ENCODE assay signal across 8 cellular contexts in the genomic region with DNA sequence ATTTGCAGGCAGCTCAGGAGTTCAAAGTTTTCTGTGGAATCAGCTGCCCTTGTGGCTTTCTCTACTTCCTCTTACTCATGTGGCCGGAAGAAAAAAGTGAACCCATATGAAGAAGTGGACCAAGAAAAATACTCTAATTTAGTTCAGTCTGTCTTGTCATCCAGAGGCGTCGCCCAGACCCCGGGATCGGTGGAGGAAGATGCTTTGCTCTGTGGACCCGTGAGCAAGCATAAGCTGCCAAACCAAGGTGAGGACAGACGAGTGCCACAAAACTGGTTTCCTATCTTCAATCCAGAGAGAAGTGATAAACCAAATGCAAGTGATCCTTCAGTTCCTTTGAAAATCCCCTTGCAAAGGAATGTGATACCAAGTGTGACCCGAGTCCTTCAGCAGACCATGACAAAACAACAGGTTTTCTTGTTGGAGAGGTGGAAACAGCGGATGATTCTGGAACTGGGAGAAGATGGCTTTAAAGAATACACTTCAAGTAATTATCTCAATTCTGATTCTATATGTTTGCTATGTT. TPM values are rescaled to one million over a fixed set of nuclear protein-coding genes. Genes with fewer than 3 reads are reported as not detected.
DNase-seq lines count a peak whose midpoint lies in the region; ATAC-seq and TF ChIP-seq lines count a peak whose summit lies in the region.

No MANE protein-coding gene starts in this region.

- TF ChIP-seq EP300 in transverse colon (IDR thresholded peaks at IDR 0.05; ENCODE audit: low read depth), result no peak

- POLR2A ChIA-PET in HEK293 (lab: Yijun Ruan, JAX), result interaction anchor here (0.9 to 2.1 kb wide), 3 partner anchors 11 to 400 kb away, joined by 3 to 14 read pairs (median 6); a partner anchor contains a TSS

- whole genome bisulfite sequencing in mesodermal cell (ENCODE audit: insufficient coverage in 2 of 2), 2 experiments, result 3 to 11% methylated on average over 7 of the region's 9 CpGs
- 4% methylated on average over 8 to 9 of the region's 9 CpGs for WGBS in transverse colon (ENCODE audit: low coverage in 1 of 2), 2 donors

- in situ Hi-C loops in transverse colon (cut with MboI; ENCODE audit: low pct_ligation_motif_present in 1 of 4, low pct_unique_long_range_greater_than_20kb in 1 of 4, low sequenced_read_pairs in 3 of 4), result no loop called here

- ATAC-seq in HG03571 (IDR thresholded peaks at IDR 0.05; ENCODE audit: unreplicated experiment) (no peak), GM21717 (IDR thresholded peaks at IDR 0.05; ENCODE audit: unreplicated experiment) (no peak)

- H3K9me3 ChIP-seq in HEK293 (ENCODE audit: control insufficient read depth, insufficient read depth, low read depth, low read length) (no peaks in the 10 kb centered on the region), mesodermal cell (ENCODE audit: control insufficient read depth, low read length) (no peaks in the 10 kb centered on the region), transverse colon (no peaks in the 10 kb centered on the region)

- DNase-seq in DMS53 (lab: John Stamatoyannopoulos, UW) (peak; percentile 51), T-helper 2 cell (peak in 3 of 5 experiments; percentile 5 to 81 (median 31)), transverse colon (peak; percentile 36)
- peak; percentile 5 for DNase-seq in effector CD4-positive, alpha-beta T cell

- TF ChIP-seq CTCF in HEK293 (tag by site-specific recombination; IDR thresholded peaks at IDR 0.05) (no peak), transverse colon (IDR thresholded peaks at IDR 0.05) (no peak)

- H3K27ac ChIP-seq in HEK293 (ENCODE audit: extremely low read depth, low read depth, low read length) (peak overlapping the region; percentile 97), mesodermal cell (ENCODE audit: low read depth, low read length, severe bottlenecking) (peak overlapping the region; percentile 99), transverse colon (peak overlapping the region; percentile 97 to 100 (median 99))

- peaks cover 0 to 52% of the 10 kb centered on the region in 2 experiments; a peak in 1 of 3 replicates for H3K36me3 ChIP-seq in HEK293 (ENCODE audit: control insufficient read depth in 2 of 2, insufficient read depth in 1 of 2, low read length in 2 of 2)
- H3K36me3 ChIP-seq in mesodermal cell (ENCODE audit: control insufficient read depth, insufficient read depth, low read length), result peaks cover 23% of the 10 kb centered on the region
- H3K36me3 ChIP-seq in transverse colon, result no peaks in the 10 kb centered on the region

- CTCF ChIA-PET in HEK293 (lab: Yijun Ruan, JAX), result no interaction called here

- peak; percentile 44 for TF ChIP-seq POLR2A in transverse colon (IDR thresholded peaks at IDR 0.05)

- H3K4me3 ChIP-seq in HEK293 (ENCODE audit: low read depth, low read length) (peak overlapping the region; percentile 89), mesodermal cell (ENCODE audit: extremely low read depth, insufficient read depth, low read length, poor library complexity, severe bottlenecking) (peak overlapping the region; percentile 92), transverse colon (peak overlapping the region; percentile 52 to 95 (median 90))

- H3K27me3 ChIP-seq in transverse colon, result no peaks in the 10 kb centered on the region

- intact Hi-C loops in transverse colon (cut with DNase I; ENCODE audit: low total_unique reads), result loop anchor here (5.0 kb wide), 1 partner anchor 172 kb away; no protein-coding TSS in a partner anchor

- H3K4me1 ChIP-seq in HEK293 (ENCODE audit: control insufficient read depth, insufficient read depth, low read length), result peaks cover 5% of the 10 kb centered on the region; the same call in 1 of the 2 replicates
- H3K4me1 ChIP-seq in mesodermal cell (ENCODE audit: control insufficient read depth, insufficient read depth, low read length, poor library complexity, severe bottlenecking), result peaks cover 6% of the 10 kb centered on the region
- H3K4me1 ChIP-seq in transverse colon, result peaks cover 21 to 56% (median 53%) of the 10 kb centered on the region in 4 donors

TF ChIP-seq in HEK293, 187 proteins besides CTCF, POLR2A, EP300 and RAD21:
- TF ChIP-seq ZNF510 (tag by site-specific recombination; IDR thresholded peaks at IDR 0.05; ENCODE audit: insufficient replicate concordance), result no peak
- no peak for TF ChIP-seq ZFP37 (tag by site-specific recombination; IDR thresholded peaks at IDR 0.05)
- TF ChIP-seq, protein P1, sequence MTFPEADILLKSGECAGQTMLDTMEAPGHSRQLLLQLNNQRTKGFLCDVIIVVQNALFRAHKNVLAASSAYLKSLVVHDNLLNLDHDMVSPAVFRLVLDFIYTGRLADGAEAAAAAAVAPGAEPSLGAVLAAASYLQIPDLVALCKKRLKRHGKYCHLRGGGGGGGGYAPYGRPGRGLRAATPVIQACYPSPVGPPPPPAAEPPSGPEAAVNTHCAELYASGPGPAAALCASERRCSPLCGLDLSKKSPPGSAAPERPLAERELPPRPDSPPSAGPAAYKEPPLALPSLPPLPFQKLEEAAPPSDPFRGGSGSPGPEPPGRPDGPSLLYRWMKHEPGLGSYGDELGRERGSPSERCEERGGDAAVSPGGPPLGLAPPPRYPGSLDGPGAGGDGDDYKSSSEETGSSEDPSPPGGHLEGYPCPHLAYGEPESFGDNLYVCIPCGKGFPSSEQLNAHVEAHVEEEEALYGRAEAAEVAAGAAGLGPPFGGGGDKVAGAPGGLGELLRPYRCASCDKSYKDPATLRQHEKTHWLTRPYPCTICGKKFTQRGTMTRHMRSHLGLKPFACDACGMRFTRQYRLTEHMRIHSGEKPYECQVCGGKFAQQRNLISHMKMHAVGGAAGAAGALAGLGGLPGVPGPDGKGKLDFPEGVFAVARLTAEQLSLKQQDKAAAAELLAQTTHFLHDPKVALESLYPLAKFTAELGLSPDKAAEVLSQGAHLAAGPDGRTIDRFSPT (tag by site-specific recombination; IDR thresholded peaks at IDR 0.05), result no peak
- TF ChIP-seq PRDM1 (tag by site-specific recombination; IDR thresholded peaks at IDR 0.05), result peak; percentile 54; the same call in 1 of the 2 replicates
- 0 out of 2 replicates have a peak, but pooled peaks have one; percentile 26 for TF ChIP-seq ZBTB20 (tag by site-specific recombination; IDR thresholded peaks at IDR 0.05)
- TF ChIP-seq ZBTB17 (tag by site-specific recombination; IDR thresholded peaks at IDR 0.05), result no peak

RNA-seq across cellular contexts. Expression of a gene that starts 1.1 kb away (rescaled TPM):
- polyA plus RNA-seq in mesodermal cell (2013, experiment 1 of 2), result 26.0 TPM
- 32.1 TPM for polyA plus RNA-seq in mesodermal cell (2013, experiment 2 of 2)
- total RNA-seq in transverse colon, result 10 to 100 TPM in 3 of 4 donors, 1 to 10 TPM in 1; 4.1 to 18.8 (median 14.3) TPM

RNA-seq across cellular contexts. Expression of a gene that starts 1.4 kb away (rescaled TPM):
- 135 TPM for polyA plus RNA-seq in mesodermal cell (2013, experiment 1 of 2)
- polyA plus RNA-seq in mesodermal cell (2013, experiment 2 of 2), result 158 TPM
- total RNA-seq in transverse colon, result 100 to 1,000 TPM in 2 of 4 donors, 10 to 100 TPM in 2; 91.9 to 160 (median 122) TPM
